ENCODE assay signal across 8 cellular contexts in the genomic region with DNA sequence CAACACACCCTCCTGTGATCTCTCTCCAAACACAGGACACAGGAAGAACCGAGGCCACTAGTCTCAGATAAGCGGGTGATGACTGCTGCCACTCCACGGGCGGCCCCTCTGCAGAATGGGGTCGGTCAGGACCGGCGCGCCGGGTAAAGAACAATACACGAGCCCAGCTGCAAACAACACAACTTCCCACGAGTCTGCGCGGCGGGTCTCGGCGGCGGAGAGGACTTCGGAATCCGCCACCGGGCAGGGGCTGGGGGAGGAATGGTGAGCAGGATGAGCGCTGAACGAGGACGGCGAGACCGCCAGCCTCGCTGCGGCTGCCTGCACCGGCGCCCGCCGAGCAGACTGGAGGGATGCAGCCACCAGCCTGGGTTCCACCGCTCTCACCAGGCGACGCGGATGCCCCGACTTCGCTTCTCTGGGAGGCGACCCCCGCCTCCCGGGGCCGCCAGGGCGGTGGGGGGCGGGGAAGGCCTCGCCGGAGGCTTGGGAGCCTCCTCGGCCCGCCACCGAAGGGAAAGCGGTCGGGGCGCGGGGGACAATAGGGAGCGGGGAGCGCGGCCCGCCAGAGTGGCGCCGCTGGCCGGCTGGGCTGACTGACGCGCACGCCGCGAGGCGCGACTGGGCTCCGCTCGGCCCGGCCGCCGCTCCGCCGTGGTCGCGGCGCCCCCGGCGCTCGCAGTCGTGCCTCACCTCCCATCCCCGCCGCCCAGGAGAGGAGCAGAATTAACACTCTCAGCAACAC. TPM values are rescaled to one million over a fixed set of nuclear protein-coding genes. Genes with fewer than 3 reads are reported as not detected.
DNase-seq lines count a peak whose midpoint lies in the region; ATAC-seq and TF ChIP-seq lines count a peak whose summit lies in the region.

No MANE protein-coding gene starts in this region.

- TF ChIP-seq CTCF in RWPE1 (conservative IDR thresholded peaks at IDR 0.05; ENCODE audit: low read depth) (no peak), osteoblast (IDR thresholded peaks at IDR 0.05; ENCODE audit: extremely low read depth, low read depth, low read length) (no peak)

- intact Hi-C loops in activated naive CD4-positive, alpha-beta T cell treated with anti-CD3 and anti-CD28 coated beads for 36 hours (cut with micrococcal nuclease) = loop anchor here (1.0 to 5.0 kb wide), 10 partner anchors 11 to 482 kb away; a partner anchor contains a TSS
- intact Hi-C loops in head of caudate nucleus (cut with DNase I) = loop anchor here (1.0 kb wide), 2 partner anchors 22 to 82 kb away; a partner anchor contains a TSS

- POLR2A ChIA-PET in RWPE1 (lab: Yijun Ruan, JAX; ENCODE audit: low non-redundant PET) = interaction anchor here (1.1 kb wide), 1 partner anchor 22 kb away, joined by 6 read pairs; a partner anchor contains a TSS

- peak overlapping the region; percentile 94 for H3K4me3 Mint-ChIP-seq in activated naive CD4-positive, alpha-beta T cell treated with anti-CD3 and anti-CD28 coated beads for 36 hours

- peaks cover 0 to 20% (median 9%) of the 10 kb centered on the region in 11 experiments; a peak in 15 of 22 replicates for H3K36me3 ChIP-seq in BLaER1 treated with 17β-estradiol and CSF1 and Interleukin-3, amounts not matched to agents 10 nM and 100 nM
- no peaks in the 10 kb centered on the region for H3K36me3 ChIP-seq in osteoblast (ENCODE audit: insufficient read depth, low read length)

- H3K36me3 Mint-ChIP-seq in activated naive CD4-positive, alpha-beta T cell treated with anti-CD3 and anti-CD28 coated beads for 36 hours (ENCODE audit: low read depth) = peaks cover 6% of the 10 kb centered on the region

- H4K20me1 ChIP-seq in BLaER1 treated with 17β-estradiol and CSF1 and Interleukin-3, amounts not matched to agents 10 nM and 100 nM = peaks cover 8 to 51% (median 45%) of the 10 kb centered on the region in 11 experiments; a peak in 19 of 22 replicates
- peaks cover 12% of the 10 kb centered on the region for H4K20me1 ChIP-seq in osteoblast (ENCODE audit: insufficient read depth, low read length)

- H3K27me3 ChIP-seq in BLaER1 treated with 17β-estradiol and CSF1 and Interleukin-3, amounts not matched to agents 10 nM and 100 nM = no peaks in the 10 kb centered on the region
- H3K27me3 ChIP-seq in osteoblast (ENCODE audit: insufficient read depth, low read length) = no peaks in the 10 kb centered on the region

- H3K4me1 Mint-ChIP-seq in activated naive CD4-positive, alpha-beta T cell treated with anti-CD3 and anti-CD28 coated beads for 36 hours (ENCODE audit: low read depth) = peaks cover 33% of the 10 kb centered on the region

- peak; percentile 29 for ATAC-seq in HG03342 (IDR thresholded peaks at IDR 0.05; ENCODE audit: unreplicated experiment)

- H3K4me2 ChIP-seq in BLaER1 treated with 17β-estradiol and CSF1 and Interleukin-3, amounts not matched to agents 10 nM and 100 nM = peak overlapping the region; percentile 53 to 98 (median 89); a peak in 21 of 22 replicates
- peak overlapping the region; percentile 98 for H3K4me2 ChIP-seq in osteoblast (ENCODE audit: insufficient read depth, low read length)

- peak overlapping the region; percentile 82 for H2AFZ ChIP-seq in osteoblast (ENCODE audit: low read length)

- H3K4me1 ChIP-seq in BLaER1 treated with 17β-estradiol and CSF1 and Interleukin-3, amounts not matched to agents 10 nM and 100 nM = peaks cover 24 to 42% (median 36%) of the 10 kb centered on the region in 10 experiments
- peaks cover 14% of the 10 kb centered on the region for H3K4me1 ChIP-seq in osteoblast (ENCODE audit: insufficient read depth, low read length)

- DNase-seq in GM19238 (ENCODE audit: insufficient read length, low spot score) (peak; percentile 27), RWPE1 (ENCODE audit: low spot score) (no peak), head of caudate nucleus (peak in 41 of 42 donors; percentile 40 to 84 (median 63)), osteoblast (ENCODE audit: insufficient read length, low spot score, missing footprints) (peak; percentile 76), amniotic stem cell (lab: John Stamatoyannopoulos, UW) (no peak)
- peak; percentile 42 for DNase-seq in activated naive CD4-positive, alpha-beta T cell treated with anti-CD3 and anti-CD28 coated beads for 36 hours

- peak overlapping the region; percentile 84 to 99 (median 95) for H3K4me3 ChIP-seq in BLaER1 treated with 17β-estradiol and CSF1 and Interleukin-3, amounts not matched to agents 10 nM and 100 nM
- peak overlapping the region; percentile 96 for H3K4me3 ChIP-seq in osteoblast (ENCODE audit: insufficient read depth, low read length)

- H3K9ac ChIP-seq in BLaER1 treated with 17β-estradiol and CSF1 and Interleukin-3, amounts not matched to agents 10 nM and 100 nM = peak overlapping the region; percentile 97 to 99 (median 98)

- no peaks in the 10 kb centered on the region for H3K9me3 ChIP-seq in BLaER1 treated with 17β-estradiol and CSF1 and Interleukin-3, amounts not matched to agents 10 nM and 100 nM (replicated peaks in 1 of 11)
- H3K9me3 ChIP-seq in osteoblast (ENCODE audit: low read depth, low read length) = no peaks in the 10 kb centered on the region

- H3K27ac ChIP-seq in BLaER1 treated with 17β-estradiol and CSF1 and Interleukin-3, amounts not matched to agents 10 nM and 100 nM = peak overlapping the region; percentile 94 to 99 (median 96)
- H3K27ac ChIP-seq in RWPE1 (peak overlapping the region; percentile 99), osteoblast (ENCODE audit: low read depth, low read length) (peak overlapping the region; percentile 61)

- no peaks in the 10 kb centered on the region for H3K9me3 Mint-ChIP-seq in activated naive CD4-positive, alpha-beta T cell treated with anti-CD3 and anti-CD28 coated beads for 36 hours

- peak overlapping the region; percentile 94 for H3K27ac Mint-ChIP-seq in activated naive CD4-positive, alpha-beta T cell treated with anti-CD3 and anti-CD28 coated beads for 36 hours

- CTCF ChIA-PET in RWPE1 (lab: Yijun Ruan, JAX) = no interaction called here
- CTCF ChIA-PET in activated naive CD4-positive, alpha-beta T cell treated with anti-CD3 and anti-CD28 coated beads for 36 hours (lab: Charles Lee) = interaction anchor here (1.0 kb wide), 1 partner anchor 521 kb away, joined by 3 read pairs; no protein-coding TSS in a partner anchor

- H3K79me2 ChIP-seq in osteoblast (ENCODE audit: insufficient read depth, low read length) = peaks cover 51% of the 10 kb centered on the region

- H3K27me3 Mint-ChIP-seq in activated naive CD4-positive, alpha-beta T cell treated with anti-CD3 and anti-CD28 coated beads for 36 hours (ENCODE audit: low read depth) = no peaks in the 10 kb centered on the region

RNA-seq across cellular contexts. Expression of a gene that starts 0.5 kb away (rescaled TPM):
- total RNA-seq in activated naive CD4-positive, alpha-beta T cell treated with anti-CD3 and anti-CD28 coated beads for 36 hours = 10 to 100 TPM; 70.7 to 76.3 TPM
- 122 and 137 TPM in 2 replicates for total RNA-seq in osteoblast

RNA-seq across cellular contexts. Expression of a gene that starts 22.1 kb away (rescaled TPM):
- total RNA-seq in activated naive CD4-positive, alpha-beta T cell treated with anti-CD3 and anti-CD28 coated beads for 36 hours = 1 to 10 TPM; 4.6 to 6.6 TPM
- 19.9 and 20.3 TPM in 2 replicates for total RNA-seq in osteoblast

Comparison
In these comparisons a context has a peak if more than half of its experiments do, and no peak if none do; other contexts are left out.
1. DNase-seq: peak in GM19238 (single experiment), activated naive CD4-positive, alpha-beta T cell treated with anti-CD3 and anti-CD28 coated beads for 36 hours (single experiment), head of caudate nucleus (41 of 42) and osteoblast (single experiment); none in RWPE1 (single experiment) and amniotic stem cell (single experiment).
2. Peak in every context shown above with its lines, with median percentiles within 50 percentile points of each other: H3K27ac ChIP-seq.